9 cellular contexts compared by ENCODE assay signal in the genomic region with DNA sequence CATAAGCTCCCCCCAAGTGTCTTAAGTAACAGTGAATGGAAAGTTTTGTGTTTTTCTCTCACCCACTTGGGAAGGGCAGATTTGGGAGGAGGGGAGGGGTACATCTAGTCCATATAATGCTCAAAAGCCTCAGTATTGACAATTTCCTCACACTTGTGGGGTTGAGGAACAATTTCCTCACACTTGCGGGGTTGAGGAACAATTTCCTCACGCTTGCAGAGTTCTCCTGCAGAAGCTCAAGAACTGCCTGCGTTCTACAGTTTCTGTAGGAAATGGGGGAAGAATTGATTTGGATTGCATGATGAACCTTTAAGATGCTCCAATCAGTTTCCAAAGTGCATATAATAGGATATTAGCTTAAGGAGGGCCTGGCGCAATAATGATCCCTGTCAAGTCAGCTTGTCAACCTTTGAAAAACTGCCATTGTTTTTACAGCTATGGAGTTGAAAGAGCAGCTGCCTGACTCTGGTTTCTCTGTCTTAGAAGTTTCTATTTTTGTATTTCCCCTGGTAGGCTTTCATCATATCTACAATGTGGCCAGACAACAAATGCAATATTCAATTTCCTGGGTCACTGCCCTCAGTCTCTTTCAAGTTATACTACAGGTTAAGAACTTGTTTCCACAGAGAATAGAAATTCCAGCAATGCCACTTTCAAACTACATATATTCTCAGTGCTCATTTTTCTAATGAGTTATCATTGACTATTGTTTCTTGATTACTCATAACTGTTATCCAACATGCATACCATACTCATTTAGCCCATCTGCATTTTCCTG.
A peak's percentile ranks its signal among the peaks of the same experiment; 100 is the strongest.
DNase-seq lines count a peak whose midpoint lies in the region; ATAC-seq lines count a peak whose summit lies in the region.
"Had no signal": no experiment of that assay in that cellular context is flagged by ENCODE, and none has a peak within 500 bp of the region (broad histone marks: within the 10 kb centered on the region; RNA-seq: fewer than 3 reads in every experiment).

No MANE protein-coding gene starts in this region.

- H3K4me3 ChIP-seq in BLaER1 = peak overlapping the region; percentile 18; the same call in 1 of the 2 replicates
- no peak overlapping the region for H3K4me3 ChIP-seq in mesenchymal stem cell (ENCODE audit: insufficient read depth in 1 of 2, low read depth in 1 of 2, low read length in 2 of 2)
- H3K4me3 ChIP-seq: upper lobe of left lung had no signal

- H4K91ac ChIP-seq in mesenchymal stem cell (ENCODE audit: low read length) = no peak overlapping the region

- H3K14ac ChIP-seq in mesenchymal stem cell (ENCODE audit: low read length in 2 of 2) = no peak overlapping the region

- no peaks in the 10 kb centered on the region for H4K20me1 ChIP-seq in BLaER1

- no peak overlapping the region for H3K23ac ChIP-seq in mesenchymal stem cell (ENCODE audit: low read length in 2 of 2)

- no peaks in the 10 kb centered on the region for H3K79me1 ChIP-seq in mesenchymal stem cell (replicated peaks; ENCODE audit: low read length, poor library complexity, severe bottlenecking)

- peak overlapping the region; percentile 68; the same call in 1 of the 2 replicates for H3K9ac ChIP-seq in BLaER1
- no peak overlapping the region for H3K9ac ChIP-seq in mesenchymal stem cell (ENCODE audit: low read length)

- no peak overlapping the region for H2AK5ac ChIP-seq in mesenchymal stem cell (ENCODE audit: low read length, severe bottlenecking)

- H2BK12ac ChIP-seq in mesenchymal stem cell (ENCODE audit: low read length in 2 of 2) = no peak overlapping the region

- H3K9me3 ChIP-seq in BLaER1 (peaks cover 9% of the 10 kb centered on the region; the same call in 1 of the 2 replicates), mesenchymal stem cell (ENCODE audit: control insufficient read depth, low read length) (no peaks in the 10 kb centered on the region)
- H3K9me3 ChIP-seq: upper lobe of left lung had no signal

- H3K4ac ChIP-seq in mesenchymal stem cell (ENCODE audit: low read depth in 1 of 2, low read length in 2 of 2) = no peak overlapping the region

- WGBS in mesenchymal stem cell = 100% methylated on average over 4 of the region's 4 CpGs

- H2BK15ac ChIP-seq in mesenchymal stem cell (ENCODE audit: low read depth, poor library complexity, severe bottlenecking) = no peak overlapping the region

- no peak overlapping the region for H2BK120ac ChIP-seq in mesenchymal stem cell (ENCODE audit: low read depth, low read length)

- H3K27ac ChIP-seq in BLaER1 = peak overlapping the region; percentile 84
- H3K27ac ChIP-seq in epithelial cell of prostate = peak overlapping the region; percentile 14
- no peak overlapping the region for H3K27ac ChIP-seq in mesenchymal stem cell (ENCODE audit: low read length, poor library complexity, severe bottlenecking)

- no peaks in the 10 kb centered on the region for H3K27me3 ChIP-seq in BLaER1
- H3K27me3 ChIP-seq in mesenchymal stem cell (ENCODE audit: control insufficient read depth in 1 of 2, insufficient read depth in 1 of 2, low read length in 2 of 2) = no peaks in the 10 kb centered on the region
- H3K27me3 ChIP-seq: upper lobe of left lung had no signal

- peaks cover 29% of the 10 kb centered on the region for H3K4me1 ChIP-seq in BLaER1
- peaks cover 2% of the 10 kb centered on the region for H3K4me1 ChIP-seq in mesenchymal stem cell (ENCODE audit: control insufficient read depth, insufficient read depth, low read depth, low read length)

- H2BK5ac ChIP-seq in mesenchymal stem cell (ENCODE audit: low read depth, low read length, poor library complexity, severe bottlenecking) = no peak overlapping the region

- H3K4me2 ChIP-seq in BLaER1 (peak overlapping the region; percentile 78), mesenchymal stem cell (ENCODE audit: low read length, poor library complexity, severe bottlenecking) (no peak overlapping the region)

- no peak overlapping the region for H3K18ac ChIP-seq in mesenchymal stem cell (ENCODE audit: low read depth in 1 of 2, low read length in 2 of 2)

- peak; percentile 62 for ATAC-seq in GM19467 (IDR thresholded peaks at IDR 0.05; ENCODE audit: unreplicated experiment)
- ATAC-seq in HG03520 (IDR thresholded peaks at IDR 0.05; ENCODE audit: unreplicated experiment) = peak; percentile 57

- no peak for DNase-seq in epithelial cell of prostate (ENCODE audit: low read depth, low spot score)
- DNase-seq in NCI-H1694 treated with DMSO at 0.1 percent for 48 hours (lab: John Stamatoyannopoulos, UW) = no peak
- no peak for DNase-seq in H4 (ENCODE audit: low spot score)
- DNase-seq in mesenchymal stem cell = no peak
- no peak for DNase-seq in NCI-H748 (lab: John Stamatoyannopoulos, UW; ENCODE audit: unreplicated experiment)
- DNase-seq: upper lobe of left lung had no signal

- H3K36me3 ChIP-seq in BLaER1 = no peaks in the 10 kb centered on the region
- peaks cover 0 to 31% of the 10 kb centered on the region in 2 experiments for H3K36me3 ChIP-seq in mesenchymal stem cell (ENCODE audit: control insufficient read depth in 1 of 2, insufficient read depth in 2 of 2, low read depth in 1 of 2, low read length in 2 of 2)
- H3K36me3 ChIP-seq: upper lobe of left lung had no signal

- no peak overlapping the region for H4K8ac ChIP-seq in mesenchymal stem cell (ENCODE audit: low read length)

- H2AFZ ChIP-seq in mesenchymal stem cell (ENCODE audit: low read depth, low read length) = no peak overlapping the region
